8 cellular contexts compared by ENCODE assay signal in genomic region chr1:201481761-201482493, GRCh38. TPM values are rescaled to one million over a fixed set of nuclear protein-coding genes. Genes with fewer than 3 reads are reported as not detected.
DNase-seq lines count a peak whose midpoint lies in the region; ATAC-seq and TF ChIP-seq lines count a peak whose summit lies in the region.

No MANE protein-coding gene starts in this region.

- DNase-seq in D341Med (ENCODE audit: low spot score), result peak; percentile 90
- DNase-seq in HUDEP-2 (lab: John Stamatoyannopoulos, UW; ENCODE audit: unreplicated experiment in 76 of 76), result peak in 70 of 76 experiments; percentile 6 to 85 (median 61)
- DNase-seq in activated T-cell treated with anti-CD3 and anti-CD28 coated beads for 48 hours (ENCODE audit: low read depth), result peak; percentile 76
- DNase-seq in stimulated activated CD8-positive, alpha-beta memory T cell treated with anti-CD3 and anti-CD28 coated beads, Interleukin-7, amount 100 ng/mL, for 24 hours (ENCODE audit: low read depth), result peak; percentile 66

- peak overlapping the region; percentile 90 for H3K27ac ChIP-seq in OCI-LY3 (ENCODE audit: low read length)
- peak overlapping the region; percentile 75 to 98 for H3K27ac ChIP-seq in esophagus (ENCODE audit: low read depth in 2 of 2, low read length in 1 of 2)
- peak overlapping the region; percentile 56 for H3K27ac ChIP-seq in muscle layer of duodenum (ENCODE audit: low read length)

- peak overlapping the region; percentile 99 for H3K4me2 ChIP-seq in OCI-LY3 (ENCODE audit: low read length)

- H3K79me2 ChIP-seq in OCI-LY3 (ENCODE audit: low read length), result no peaks in the 10 kb centered on the region

- H2AFZ ChIP-seq in OCI-LY3 (ENCODE audit: low read depth, low read length), result peak overlapping the region; percentile 66

- H3K9me3 ChIP-seq in OCI-LY3 (ENCODE audit: insufficient read depth, low read length) (no peaks in the 10 kb centered on the region), esophagus (ENCODE audit: control insufficient read depth in 2 of 2, insufficient read depth in 1 of 2, low read depth in 1 of 2, low read length in 1 of 2) (no peaks in the 10 kb centered on the region), muscle layer of duodenum (ENCODE audit: control insufficient read depth in 1 of 2, low read length in 2 of 2) (no peaks in the 10 kb centered on the region)

- peak; percentile 75 for ATAC-seq in GM21423 (IDR thresholded peaks at IDR 0.05; ENCODE audit: unreplicated experiment)

- H3K27me3 ChIP-seq in OCI-LY3 (ENCODE audit: low read depth, low read length), result peaks cover 4% of the 10 kb centered on the region; the same call in 1 of the 2 replicates
- H3K27me3 ChIP-seq in esophagus (ENCODE audit: control insufficient read depth in 1 of 2, insufficient read depth in 2 of 2, low read length in 2 of 2), result no peaks in the 10 kb centered on the region
- H3K27me3 ChIP-seq in muscle layer of duodenum (ENCODE audit: low read depth, low read length), result no peaks in the 10 kb centered on the region

- H3K4me1 ChIP-seq in OCI-LY3 (ENCODE audit: low read length) (peaks cover 38% of the 10 kb centered on the region), esophagus (ENCODE audit: control insufficient read depth in 2 of 2, insufficient read depth in 2 of 2, low read length in 1 of 2) (peaks cover 0 to 6% of the 10 kb centered on the region in 2 donors), muscle layer of duodenum (ENCODE audit: control insufficient read depth in 1 of 2, insufficient read depth in 2 of 2, low read length in 2 of 2) (peaks cover 4 to 29% of the 10 kb centered on the region in 2 donors)

- H4K20me1 ChIP-seq in OCI-LY3 (ENCODE audit: insufficient read depth, low read length), result no peaks in the 10 kb centered on the region

- peaks cover 34% of the 10 kb centered on the region for H3K36me3 ChIP-seq in OCI-LY3 (replicated peaks; ENCODE audit: low read depth, low read length)
- peaks cover 4 to 19% of the 10 kb centered on the region in 2 donors for H3K36me3 ChIP-seq in esophagus (ENCODE audit: control insufficient read depth in 2 of 2, insufficient read depth in 2 of 2, low read length in 1 of 2)
- peaks cover 32 to 33% of the 10 kb centered on the region in 2 donors for H3K36me3 ChIP-seq in muscle layer of duodenum (ENCODE audit: control insufficient read depth in 1 of 2, insufficient read depth in 2 of 2, low read length in 2 of 2)

- WGBS in esophagus, 2 donors, result 7 to 10% methylated on average over 34 to 35 of the region's 35 CpGs

- H3K4me3 ChIP-seq in OCI-LY3 (ENCODE audit: low read length), result peak overlapping the region; percentile 81
- H3K4me3 ChIP-seq in esophagus (ENCODE audit: low read depth in 1 of 2, low read length in 2 of 2), result peak overlapping the region; percentile 20 to 24
- peak overlapping the region; percentile 28 to 50 for H3K4me3 ChIP-seq in muscle layer of duodenum (ENCODE audit: low read depth in 1 of 2, low read length in 2 of 2)

- TF ChIP-seq CTCF in OCI-LY3 (IDR thresholded peaks at IDR 0.05; ENCODE audit: low read depth, low read length), result peak; percentile 94

- peak overlapping the region; percentile 80 for H3K9ac ChIP-seq in OCI-LY3 (ENCODE audit: low read length)

RNA-seq across cellular contexts. Expression of gene PHLDA3, which starts 12.9 kb away (rescaled TPM):
- polyA plus RNA-seq in esophagus, result 10 to 100 TPM; 40.4 to 76.9 TPM

RNA-seq across cellular contexts. Expression of gene CSRP1, which starts 25.0 kb away (rescaled TPM):
- polyA plus RNA-seq in esophagus, result 100 to 1,000 TPM; 174 to 333 TPM

RNA-seq across cellular contexts. Expression of gene NAV1, which starts 57.0 kb away (rescaled TPM):
- polyA plus RNA-seq in esophagus, result 1 to 10 TPM; 3.9 to 4.6 TPM

Comparison
In these comparisons a context has a peak if more than half of its experiments do, and no peak if none do; other contexts are left out.
1. Peak in every context shown above with its lines: DNase-seq, ATAC-seq, H3K4me3 ChIP-seq and H3K27ac ChIP-seq.
2. H3K4me3 ChIP-seq: peak in every context shown above with its lines; median percentile 81 in OCI-LY3; 39 in muscle layer of duodenum; 22 in esophagus.